7 cellular contexts compared by ENCODE assay signal in the genomic region with DNA sequence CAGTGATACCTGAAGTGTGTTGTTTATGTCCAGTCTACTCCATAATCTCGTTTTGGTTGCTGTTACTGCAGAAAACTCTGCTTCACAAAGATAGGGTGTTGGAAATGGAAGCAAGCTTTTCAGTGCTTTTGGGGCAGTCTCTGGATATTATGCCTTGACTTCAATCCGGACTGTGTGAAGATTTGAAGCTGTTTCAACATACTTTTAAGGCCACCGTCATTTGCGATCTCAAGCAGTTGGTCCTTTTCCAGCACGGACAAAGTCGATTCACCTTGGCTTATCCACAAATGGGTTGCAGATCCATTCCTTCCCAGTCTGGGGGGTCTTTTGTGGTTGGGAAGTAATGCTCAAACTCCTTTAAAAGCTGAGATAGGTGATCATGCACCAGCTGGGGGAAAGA.
"Had no signal": no experiment of that assay in that cellular context is flagged by ENCODE, and none has a peak within 500 bp of the region (broad histone marks: within the 10 kb centered on the region; RNA-seq: fewer than 3 reads in every experiment).

No MANE protein-coding gene starts in this region.

- FAIRE-seq: G401.6, GM12878, GM12892, GM18507, GM19239 had no signal

- H3K4me3 ChIP-seq: GM12878 had no signal

- DNase-seq: GDM1, GF-D8 had no signal

- ATAC-seq: GM12878 had no signal
